Comparison of ENCODE assay signal across 19 cellular contexts in genomic region chr4:157509286-157509685, GRCh38.
A peak's percentile ranks its signal among the peaks of the same experiment; 100 is the strongest.
DNase-seq lines count a peak whose midpoint lies in the region; FAIRE-seq and TF ChIP-seq lines count a peak whose summit lies in the region.
"Had no signal": no experiment of that assay in that cellular context is flagged by ENCODE, and none has a peak within 500 bp of the region (broad histone marks: within the 10 kb centered on the region; RNA-seq: fewer than 3 reads in every experiment).

No MANE protein-coding gene starts in this region.

- no peaks in the 10 kb centered on the region for H3K9me3 ChIP-seq in MM.1S (replicated peaks; ENCODE audit: insufficient read depth, low read length)
- H3K9me3 ChIP-seq in hepatocyte (ENCODE audit: low read depth) = no peaks in the 10 kb centered on the region
- H3K9me3 ChIP-seq: Caco-2, SJSA1 had no signal

- TF ChIP-seq CTCF in MM.1S (IDR thresholded peaks at IDR 0.05; ENCODE audit: low read length) (no peak), hepatocyte (IDR thresholded peaks at IDR 0.05; ENCODE audit: poor library complexity) (no peak)

- in situ Hi-C loops in SK-MEL-5 (cut with HindIII; ENCODE audit: low pct_unique_long_range_greater_than_20kb, low sequenced_read_pairs) = no loop called here

- H3K27ac ChIP-seq in MM.1S (ENCODE audit: low read length) = no peak overlapping the region
- H3K27ac ChIP-seq in hepatocyte = no peak overlapping the region
- H3K27ac ChIP-seq: SJSA1 had no signal

- H3F3A ChIP-seq in MM.1S (ENCODE audit: insufficient read depth, low read length) = no peaks in the 10 kb centered on the region

- WGBS in hepatocyte (ENCODE audit: low lambda C conversion rate, missing lambda C conversion rate) = 78% methylated on average over 3 of the region's 3 CpGs

- H3K27me3 ChIP-seq in MM.1S (replicated peaks; ENCODE audit: insufficient read depth, low read length) (no peaks in the 10 kb centered on the region), hepatocyte (no peaks in the 10 kb centered on the region)

- H3K4me3 ChIP-seq in MM.1S (ENCODE audit: low read length) (no peak overlapping the region), hepatocyte (no peak overlapping the region)
- H3K4me3 ChIP-seq: SJSA1 had no signal

- H3K4me2 ChIP-seq in MM.1S (ENCODE audit: low read depth, low read length) = no peak overlapping the region
- no peak overlapping the region for H3K4me2 ChIP-seq in hepatocyte

- no peaks in the 10 kb centered on the region for H3K4me1 ChIP-seq in MM.1S (ENCODE audit: low read length)
- H3K4me1 ChIP-seq in hepatocyte (ENCODE audit: insufficient read depth) = no peaks in the 10 kb centered on the region
- H3K4me1 ChIP-seq: Caco-2, SJSA1 had no signal

- H3K36me3 ChIP-seq in MM.1S (replicated peaks; ENCODE audit: insufficient read depth, low read length) (no peaks in the 10 kb centered on the region), hepatocyte (replicated peaks; ENCODE audit: insufficient read depth, low read depth) (no peaks in the 10 kb centered on the region)
- H3K36me3 ChIP-seq: SJSA1 had no signal

- H3K9ac ChIP-seq in MM.1S (ENCODE audit: low read length) = no peak overlapping the region

- H3K9me2 ChIP-seq in MM.1S (replicated peaks; ENCODE audit: insufficient read depth, low read length) (no peaks in the 10 kb centered on the region), hepatocyte (replicated peaks; ENCODE audit: insufficient read depth) (no peaks in the 10 kb centered on the region)

- H2AFZ ChIP-seq in MM.1S (ENCODE audit: low read length) (no peak overlapping the region), hepatocyte (no peak overlapping the region)

- DNase-seq in MM.1S (peak; percentile 22), SK-MEL-5 (ENCODE audit: low read depth, low spot score) (peak; percentile 67), inferior parietal cortex (ENCODE audit: extremely low spot score) (peak; percentile 47), superior temporal gyrus (ENCODE audit: extremely low spot score) (peak; percentile 73), hepatocyte (ENCODE audit: low spot score) (no peak), RCC 7860 (ENCODE audit: low spot score) (no peak), glomerular visceral epithelial cell (ENCODE audit: extremely low spot score) (no peak)
- DNase-seq: Caco-2; CD4-positive, CD25-positive, alpha-beta regulatory T cell; EL; GOT3; KBM-7; MV-4-11; NCI-H1694 treated with DMSO at 0.1 percent for 48 hours; NCI-H510A; NCI-H774; SW 1271 had no signal

- FAIRE-seq in RCC 7860 (lab: Jason Lieb, UNC) = no peak
- FAIRE-seq: GM12891 had no signal

- H4K20me1 ChIP-seq in MM.1S (ENCODE audit: insufficient read depth, low read length) = no peaks in the 10 kb centered on the region
- H4K20me1 ChIP-seq in hepatocyte (ENCODE audit: insufficient read depth, poor library complexity, severe bottlenecking) = no peaks in the 10 kb centered on the region

- H3K79me2 ChIP-seq in MM.1S (ENCODE audit: low read length) (no peaks in the 10 kb centered on the region), hepatocyte (no peaks in the 10 kb centered on the region)

Comparison
In these comparisons a context has a peak if more than half of its experiments do, and no peak if none do; other contexts are left out.
1. DNase-seq: peak in MM.1S (single experiment), SK-MEL-5 (single experiment), inferior parietal cortex (single experiment) and superior temporal gyrus (single experiment); none in hepatocyte (single experiment), RCC 7860 (single experiment) and glomerular visceral epithelial cell (single experiment).